Comparison of ENCODE assay signal across 9 cellular contexts in the genomic region with DNA sequence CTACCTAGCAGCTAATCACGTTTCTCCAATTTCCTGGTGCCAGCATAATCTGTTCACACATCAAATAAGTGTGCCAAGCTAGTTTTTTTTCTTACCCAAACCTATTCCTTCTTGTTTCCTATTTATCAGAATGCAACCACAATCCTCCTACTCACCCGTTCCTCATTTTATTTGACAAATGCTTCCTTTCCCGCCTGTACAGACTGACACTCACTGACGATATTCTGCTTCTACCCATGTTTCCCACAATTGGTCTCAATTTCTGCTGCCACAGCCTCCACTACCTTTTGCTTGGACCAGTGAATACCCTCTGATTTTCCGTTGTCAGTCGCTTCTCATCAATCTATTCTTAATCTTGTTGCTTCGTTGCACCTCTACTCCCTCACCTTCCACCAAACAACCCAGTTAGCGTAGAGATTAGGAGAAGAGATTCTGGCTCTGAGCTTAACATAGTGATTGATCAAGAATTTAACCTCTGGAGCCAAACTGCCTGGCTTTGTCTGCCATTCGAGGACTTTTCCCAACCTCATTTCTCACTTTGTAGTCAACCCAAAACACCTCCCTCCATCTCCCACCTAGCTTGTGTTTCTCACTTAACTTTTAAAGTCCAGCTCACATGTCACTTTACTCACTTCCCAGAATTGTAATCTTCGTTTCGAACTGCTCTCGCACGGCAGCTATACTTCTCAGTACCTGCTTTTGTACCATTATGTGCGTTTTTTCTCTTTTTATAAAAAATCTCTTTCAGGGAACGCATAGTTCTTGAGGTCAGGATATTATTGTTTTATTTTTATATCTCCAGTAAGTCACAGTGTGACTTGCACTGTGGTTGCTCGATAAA. TPM values are rescaled to one million over a fixed set of nuclear protein-coding genes. Genes with fewer than 3 reads are reported as not detected.
A peak's percentile ranks its signal among the peaks of the same experiment; 100 is the strongest.
DNase-seq lines count a peak whose midpoint lies in the region; ATAC-seq and TF ChIP-seq lines count a peak whose summit lies in the region.
"Had no signal": no experiment of that assay in that cellular context is flagged by ENCODE, and none has a peak within 500 bp of the region (broad histone marks: within the 10 kb centered on the region; RNA-seq: fewer than 3 reads in every experiment).

No MANE protein-coding gene starts in this region.

- CTCF ChIA-PET in WTC11 (lab: Charles Lee) = interaction anchor here (0.9 to 1.4 kb wide), 2 partner anchors 15 to 56 kb away, joined by 4 read pairs; no protein-coding TSS in a partner anchor

- 1 to 2% methylated on average over 16 of the region's 16 CpGs for WGBS in sigmoid colon, 2 donors

- peaks cover 16% of the 10 kb centered on the region for H3K4me1 Mint-ChIP-seq in WTC11

- peak overlapping the region; percentile 74 for H3K4me3 Mint-ChIP-seq in WTC11

- H3K4me3 ChIP-seq in HUES48 (ENCODE audit: low read depth, low read length) = peak overlapping the region; percentile 96
- peak overlapping the region; percentile 17 to 92 (median 76) for H3K4me3 ChIP-seq in sigmoid colon

- H3K36me3 Mint-ChIP-seq in WTC11 = no peaks in the 10 kb centered on the region

- no peak for TF ChIP-seq EP300 in sigmoid colon (IDR thresholded peaks at IDR 0.05)

- H3K27me3 ChIP-seq in HUES48 (ENCODE audit: control insufficient read depth, insufficient read depth, low read length) (peaks cover 42% of the 10 kb centered on the region), sigmoid colon (peaks cover 2 to 32% (median 5%) of the 10 kb centered on the region in 3 donors)

- H3K27ac ChIP-seq in HUES48 (ENCODE audit: low read depth, low read length) (no peak overlapping the region), sigmoid colon (peak overlapping the region in 1 of 4 donors; percentile 83)

- H3K4me1 ChIP-seq in HUES48 (ENCODE audit: control insufficient read depth, insufficient read depth, low read length) (peaks cover 12% of the 10 kb centered on the region), sigmoid colon (peaks cover 0 to 14% (median 10%) of the 10 kb centered on the region in 4 donors)

- no peak for TF ChIP-seq POLR2A in sigmoid colon (IDR thresholded peaks at IDR 0.05)

- H3K9ac ChIP-seq in HUES48 (ENCODE audit: low read depth, low read length) = no peak overlapping the region

- DNase-seq in NCI-H510A treated with DMSO at 0.1 percent for 48 hours (lab: John Stamatoyannopoulos, UW) (peak; percentile 32), NCI-H510A (lab: John Stamatoyannopoulos, UW) (no peak), WTC11 (ENCODE audit: low spot score) (no peak), germinal center (ENCODE audit: low spot score) (peak; percentile 15), sigmoid colon (no peak), left colon (no peak)

- no peaks in the 10 kb centered on the region for H3K36me3 ChIP-seq in HUES48 (ENCODE audit: control insufficient read depth, insufficient read depth, low read length)
- H3K36me3 ChIP-seq in sigmoid colon = no peaks in the 10 kb centered on the region

- no peaks in the 10 kb centered on the region for H3K9me3 ChIP-seq in HUES48 (ENCODE audit: control insufficient read depth, insufficient read depth, low read length)
- no peaks in the 10 kb centered on the region for H3K9me3 ChIP-seq in sigmoid colon

- ATAC-seq in GM21529 (IDR thresholded peaks at IDR 0.05; ENCODE audit: unreplicated experiment) = peak; percentile 29
- no peak for ATAC-seq in WTC11
- no peak for ATAC-seq in left colon

- H3K27me3 Mint-ChIP-seq in WTC11 (ENCODE audit: low read depth) = peaks cover 40% of the 10 kb centered on the region

- TF ChIP-seq CTCF in WTC11 (IDR thresholded peaks at IDR 0.05) (no peak), sigmoid colon (IDR thresholded peaks at IDR 0.05) (no peak)

- no peaks in the 10 kb centered on the region for H3K9me3 Mint-ChIP-seq in WTC11

- intact Hi-C loops in sigmoid colon (cut with DNase I) (no loop called here), left colon (cut with DNase I, micrococcal nuclease) (no loop called here)

- POLR2A ChIA-PET in WTC11 (lab: Charles Lee) = interaction anchor here (0.6 kb wide), 1 partner anchor 831 kb away, joined by 8 read pairs; no protein-coding TSS in a partner anchor

- H3K27ac Mint-ChIP-seq in WTC11 = no peak overlapping the region

TF ChIP-seq in WTC11, 78 proteins besides CTCF, POLR2A, EP300 and RAD21:
- TF ChIP-seq JUN (CRISPR knock-in tag; IDR thresholded peaks at IDR 0.05) (no peak), ZBTB21 (CRISPR knock-in tag; IDR thresholded peaks at IDR 0.05; ENCODE audit: borderline replicate concordance) (no peak), AR (CRISPR knock-in tag; IDR thresholded peaks at IDR 0.05) (no peak), ELF4 (CRISPR knock-in tag; IDR thresholded peaks at IDR 0.05; ENCODE audit: low read depth) (no peak), CREM (CRISPR knock-in tag; IDR thresholded peaks at IDR 0.05) (no peak)
- TF ChIP-seq, protein P1, sequence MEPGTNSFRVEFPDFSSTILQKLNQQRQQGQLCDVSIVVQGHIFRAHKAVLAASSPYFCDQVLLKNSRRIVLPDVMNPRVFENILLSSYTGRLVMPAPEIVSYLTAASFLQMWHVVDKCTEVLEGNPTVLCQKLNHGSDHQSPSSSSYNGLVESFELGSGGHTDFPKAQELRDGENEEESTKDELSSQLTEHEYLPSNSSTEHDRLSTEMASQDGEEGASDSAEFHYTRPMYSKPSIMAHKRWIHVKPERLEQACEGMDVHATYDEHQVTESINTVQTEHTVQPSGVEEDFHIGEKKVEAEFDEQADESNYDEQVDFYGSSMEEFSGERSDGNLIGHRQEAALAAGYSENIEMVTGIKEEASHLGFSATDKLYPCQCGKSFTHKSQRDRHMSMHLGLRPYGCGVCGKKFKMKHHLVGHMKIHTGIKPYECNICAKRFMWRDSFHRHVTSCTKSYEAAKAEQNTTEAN (CRISPR knock-in tag; IDR thresholded peaks at IDR 0.05) = no peak
- TF ChIP-seq, protein P2, sequence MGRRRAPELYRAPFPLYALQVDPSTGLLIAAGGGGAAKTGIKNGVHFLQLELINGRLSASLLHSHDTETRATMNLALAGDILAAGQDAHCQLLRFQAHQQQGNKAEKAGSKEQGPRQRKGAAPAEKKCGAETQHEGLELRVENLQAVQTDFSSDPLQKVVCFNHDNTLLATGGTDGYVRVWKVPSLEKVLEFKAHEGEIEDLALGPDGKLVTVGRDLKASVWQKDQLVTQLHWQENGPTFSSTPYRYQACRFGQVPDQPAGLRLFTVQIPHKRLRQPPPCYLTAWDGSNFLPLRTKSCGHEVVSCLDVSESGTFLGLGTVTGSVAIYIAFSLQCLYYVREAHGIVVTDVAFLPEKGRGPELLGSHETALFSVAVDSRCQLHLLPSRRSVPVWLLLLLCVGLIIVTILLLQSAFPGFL (CRISPR knock-in tag; IDR thresholded peaks at IDR 0.05; ENCODE audit: borderline replicate concordance) = no peak
- TF ChIP-seq, protein P3, sequence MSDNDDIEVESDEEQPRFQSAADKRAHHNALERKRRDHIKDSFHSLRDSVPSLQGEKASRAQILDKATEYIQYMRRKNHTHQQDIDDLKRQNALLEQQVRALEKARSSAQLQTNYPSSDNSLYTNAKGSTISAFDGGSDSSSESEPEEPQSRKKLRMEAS (CRISPR knock-in tag; IDR thresholded peaks at IDR 0.05) = no peak

RNA-seq across cellular contexts. Expression of gene TMEM38B, which starts 0.7 kb away (rescaled TPM):
- total RNA-seq in WTC11 (2021) = 15.7 to 17.9 TPM (median 17.6 TPM) in 3 replicates
- total RNA-seq in sigmoid colon = 10 to 100 TPM in 2 of 4 donors, 1 to 10 TPM in 2; 6.4 to 17.3 (median 9.8) TPM
- 10 to 100 TPM in 1 of 3 donors, 1 to 10 TPM in 2; 5.1 to 12.0 (median 7.7) TPM for polyA plus RNA-seq in sigmoid colon
- total RNA-seq in left colon = 10 to 100 TPM; 21.7 to 25.7 TPM

RNA-seq across cellular contexts. Expression of gene TAL2, which starts 31.4 kb away (rescaled TPM):
- total RNA-seq in WTC11 (2021) = 0.41 TPM in 1 of 3 replicates, not detected in the others
- not detected for total RNA-seq in sigmoid colon
- polyA plus RNA-seq in sigmoid colon = not detected
- not detected for total RNA-seq in left colon
- total RNA-seq: glomerular endothelial cell had no signal

Comparison
In these comparisons a context has a peak if more than half of its experiments do, and no peak if none do; other contexts are left out.
1. DNase-seq: peak in NCI-H510A treated with DMSO at 0.1 percent for 48 hours (single experiment) and germinal center (single experiment); none in NCI-H510A (single experiment), WTC11 (single experiment), sigmoid colon (single experiment) and left colon (0 of 2).